ENCODE assay signal across 1 cellular context in the genomic region with DNA sequence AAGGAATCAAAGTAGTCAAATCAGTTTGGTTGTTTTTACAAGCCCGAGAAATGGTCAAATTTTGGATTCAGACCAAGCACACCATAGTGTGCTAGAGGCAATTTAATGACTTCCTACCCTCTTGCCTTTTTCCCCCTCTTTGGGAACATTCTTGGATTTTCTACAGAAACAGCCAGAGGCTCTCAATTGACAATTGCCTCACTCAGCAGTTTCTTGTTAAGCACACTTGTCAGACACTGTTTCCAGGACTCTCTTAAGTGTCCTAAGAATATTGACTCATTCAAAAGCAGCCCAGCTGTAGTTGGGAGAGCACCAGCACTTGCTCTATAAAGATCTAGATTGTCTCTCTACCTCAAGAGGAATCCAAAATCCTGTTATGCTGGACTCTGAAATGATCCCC.
TF ChIP-seq lines count a peak whose summit lies in the region.

No MANE protein-coding gene starts in this region.

TF ChIP-seq in H1, 55 proteins besides CTCF, POLR2A, EP300 and RAD21:
- no peak for TF ChIP-seq CBX5 (IDR thresholded peaks at IDR 0.05; ENCODE audit: low read depth, low read length)
- TF ChIP-seq, protein P1, sequence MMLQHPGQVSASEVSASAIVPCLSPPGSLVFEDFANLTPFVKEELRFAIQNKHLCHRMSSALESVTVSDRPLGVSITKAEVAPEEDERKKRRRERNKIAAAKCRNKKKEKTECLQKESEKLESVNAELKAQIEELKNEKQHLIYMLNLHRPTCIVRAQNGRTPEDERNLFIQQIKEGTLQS (IDR thresholded peaks at IDR 0.05; ENCODE audit: insufficient read depth, low read depth, low read length), result no peak
- no peak for TF ChIP-seq HDAC2 (IDR thresholded peaks at IDR 0.05; ENCODE audit: borderline replicate concordance in 1 of 2, low read depth in 2 of 2, low read length in 2 of 2)
- no peak for TF ChIP-seq TEAD4 (IDR thresholded peaks at IDR 0.05; ENCODE audit: low read depth, low read length)
- TF ChIP-seq MAFK (IDR thresholded peaks at IDR 0.05; ENCODE audit: low read depth, low read length), result no peak
- TF ChIP-seq CHD1 (IDR thresholded peaks at IDR 0.05; ENCODE audit: low read depth, low read length), result no peak
- no peak for TF ChIP-seq BRCA1 (IDR thresholded peaks at IDR 0.05; ENCODE audit: low read depth, low read length)
- no peak for TF ChIP-seq YY1 (IDR thresholded peaks at IDR 0.05; ENCODE audit: low read depth, low read length)
- no peak for TF ChIP-seq FOSL1 (IDR thresholded peaks at IDR 0.05; ENCODE audit: insufficient read depth, low read depth, low read length)
- no peak for TF ChIP-seq TAF7 (optimal IDR thresholded peaks at IDR 0.05; ENCODE audit: borderline replicate concordance, low read depth, low read length)
- no peak for TF ChIP-seq RFX5 (IDR thresholded peaks at IDR 0.05; ENCODE audit: borderline replicate concordance, low read depth, low read length)
